13 cellular contexts compared by ENCODE assay signal in the genomic region with DNA sequence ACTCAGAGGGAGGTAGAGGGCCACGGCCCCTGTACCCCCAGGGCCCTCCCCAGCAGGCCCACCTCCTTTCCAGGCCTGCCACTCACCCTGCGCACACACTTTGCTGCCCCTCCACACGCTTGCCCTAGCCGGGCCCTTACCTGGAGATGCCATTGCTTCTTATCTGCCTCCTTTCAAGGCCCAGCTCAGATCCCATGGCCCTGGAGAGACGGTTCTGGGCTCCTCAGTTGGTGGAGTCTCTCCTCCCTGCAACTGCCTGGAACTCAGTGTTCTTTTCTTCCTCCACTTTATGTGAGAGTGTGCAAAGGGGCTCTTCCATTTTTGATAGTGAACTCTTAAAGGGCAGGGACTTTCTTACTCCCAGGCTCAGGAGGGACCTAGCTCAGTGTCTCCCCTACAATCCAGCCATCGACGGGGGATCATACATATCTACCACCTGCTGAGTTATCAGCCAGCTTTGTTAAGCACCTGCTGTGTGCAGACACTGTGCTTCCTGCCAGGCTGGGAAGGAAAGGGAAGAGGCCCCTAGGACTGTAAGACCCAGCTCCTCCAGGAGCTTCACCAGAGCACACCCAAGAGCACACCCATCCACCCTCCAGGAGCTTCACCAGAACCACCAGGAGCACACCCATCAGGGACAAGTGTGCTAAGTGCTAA.
"Had no signal": no experiment of that assay in that cellular context is flagged by ENCODE, and none has a peak within 500 bp of the region (broad histone marks: within the 10 kb centered on the region; RNA-seq: fewer than 3 reads in every experiment).

No MANE protein-coding gene starts in this region.

- H3K4me3 Mint-ChIP-seq: activated naive CD4-positive, alpha-beta T cell treated with anti-CD3 and anti-CD28 coated beads, Interleukin-2, amount 50 U/mL, for 24 hours; memory B cell; nephron progenitor cell had no signal

- H3K36me3 Mint-ChIP-seq: activated naive CD4-positive, alpha-beta T cell treated with anti-CD3 and anti-CD28 coated beads, Interleukin-2, amount 50 U/mL, for 24 hours; memory B cell had no signal

- DNase-seq: activated effector memory CD4-positive, alpha-beta T cell treated with anti-CD3 and anti-CD28 coated beads, Interleukin-2, amount 50 U/mL, for 16 hours; dorsolateral prefrontal cortex; erythroblast; left lung; nephron progenitor cell; psoas muscle; right lobe of liver; thyroid gland had no signal

- H3K9me3 ChIP-seq: adrenal gland, left lung, psoas muscle, right lobe of liver, thyroid gland, vagina had no signal

- H3K27ac ChIP-seq: adrenal gland, dorsolateral prefrontal cortex, left lung, psoas muscle, right lobe of liver, thyroid gland, vagina had no signal

- ATAC-seq: activated CD4-positive, CD25-positive, alpha-beta regulatory T cell treated with anti-CD3 and anti-CD28 coated beads, Interleukin-2, amount 50 U/mL, for 24 hours; left lung; psoas muscle; right lobe of liver had no signal

- H3K27ac Mint-ChIP-seq: activated naive CD4-positive, alpha-beta T cell treated with anti-CD3 and anti-CD28 coated beads, Interleukin-2, amount 50 U/mL, for 24 hours; memory B cell; nephron progenitor cell had no signal

- H3K4me1 Mint-ChIP-seq: activated naive CD4-positive, alpha-beta T cell treated with anti-CD3 and anti-CD28 coated beads, Interleukin-2, amount 50 U/mL, for 24 hours had no signal

- H3K4me3 ChIP-seq: adrenal gland, dorsolateral prefrontal cortex, left lung, psoas muscle, right lobe of liver, thyroid gland, vagina had no signal

- H3K4me1 ChIP-seq: adrenal gland, psoas muscle, right lobe of liver, vagina had no signal

- H3K27me3 ChIP-seq: adrenal gland, dorsolateral prefrontal cortex, right lobe of liver, thyroid gland, vagina had no signal

- H3K9me3 Mint-ChIP-seq: activated naive CD4-positive, alpha-beta T cell treated with anti-CD3 and anti-CD28 coated beads, Interleukin-2, amount 50 U/mL, for 24 hours; memory B cell had no signal

- H3K36me3 ChIP-seq: adrenal gland, left lung, right lobe of liver, thyroid gland, vagina had no signal
